ENCODE assay signal across 9 cellular contexts in the genomic region with DNA sequence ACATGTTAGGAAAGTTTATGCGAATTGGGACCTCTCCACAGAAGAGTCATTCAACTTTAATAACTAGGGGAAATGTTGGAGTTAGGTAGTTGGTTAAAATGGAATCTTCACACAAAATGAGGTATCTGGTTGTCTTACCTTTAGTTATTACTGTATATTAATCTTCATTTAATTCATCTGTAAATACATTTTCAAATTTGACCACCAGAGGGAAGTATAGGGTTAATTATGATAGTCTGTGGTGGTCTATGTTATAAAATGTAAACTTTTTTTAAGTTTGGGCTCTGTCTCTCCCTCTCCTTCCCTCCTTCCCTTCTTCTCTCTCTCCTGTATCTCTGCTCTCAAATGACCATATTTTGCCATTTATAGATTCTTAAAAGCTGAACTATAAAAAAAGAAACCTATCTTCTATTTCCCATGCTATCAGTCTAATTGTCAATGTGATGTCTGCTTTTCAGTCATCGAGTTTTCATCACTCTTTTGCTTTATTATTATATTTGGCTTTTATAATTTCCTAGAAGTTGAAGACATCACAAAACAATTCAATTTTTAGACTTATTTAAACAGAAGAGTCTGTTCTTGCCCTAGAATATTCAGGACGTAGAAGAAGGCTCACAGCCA. TPM values are rescaled to one million over a fixed set of nuclear protein-coding genes. Genes with fewer than 3 reads are reported as not detected.
DNase-seq lines count a peak whose midpoint lies in the region; ATAC-seq and TF ChIP-seq lines count a peak whose summit lies in the region.
"Had no signal": no experiment of that assay in that cellular context is flagged by ENCODE, and none has a peak within 500 bp of the region (broad histone marks: within the 10 kb centered on the region; RNA-seq: fewer than 3 reads in every experiment).

No MANE protein-coding gene starts in this region.

- H3K4me1 ChIP-seq in adrenal gland (replicated peaks in 1 of 2) (no peaks in the 10 kb centered on the region), lower lobe of right lung (peaks cover 6% of the 10 kb centered on the region)

- no peak for ATAC-seq in lower lobe of right lung
- ATAC-seq in activated naive CD8-positive, alpha-beta T cell treated with anti-CD3 and anti-CD28 coated beads, Interleukin-2, amount 50 U/mL, for 24 hours, result no peak

- no peaks in the 10 kb centered on the region for H3K36me3 Mint-ChIP-seq in activated naive CD8-positive, alpha-beta T cell treated with anti-CD3 and anti-CD28 coated beads, Interleukin-2, amount 50 U/mL, for 24 hours (ENCODE audit: low read depth)
- H3K36me3 Mint-ChIP-seq: IgD-negative memory B cell had no signal

- intact Hi-C loops in adrenal gland (cut with DNase I), result loop anchor here (10.0 kb wide), 2 partner anchors 65 to 275 kb away; no protein-coding TSS in a partner anchor
- intact Hi-C loops in lower lobe of right lung (cut with DNase I), result loop anchor here (10.0 kb wide), 3 partner anchors 65 to 365 kb away; no protein-coding TSS in a partner anchor
- intact Hi-C loops in lower leg skin (cut with DNase I; ENCODE audit: low total_unique reads), result loop anchor here (5.0 to 10.0 kb wide), 3 partner anchors 65 to 367 kb away; no protein-coding TSS in a partner anchor

- POLR2A ChIA-PET in GM10248 (lab: Yijun Ruan, JAX), result no interaction called here

- peak; percentile 31 for TF ChIP-seq CTCF in GM10248 (IDR thresholded peaks at IDR 0.05; ENCODE audit: control extremely low read depth, extremely low read depth, low read depth, missing control alignments)
- TF ChIP-seq CTCF in adrenal gland (IDR thresholded peaks at IDR 0.05), result peak in 4 of 6 experiments; percentile 32 to 52 (median 37)
- peak; percentile 27 for TF ChIP-seq CTCF in lower lobe of right lung (IDR thresholded peaks at IDR 0.05)
- no peak for TF ChIP-seq CTCF in lower leg skin (IDR thresholded peaks at IDR 0.05)

- H3K27ac ChIP-seq in adrenal gland (no peak overlapping the region), lower lobe of right lung (no peak overlapping the region)

- H3K4me1 Mint-ChIP-seq in activated naive CD8-positive, alpha-beta T cell treated with anti-CD3 and anti-CD28 coated beads, Interleukin-2, amount 50 U/mL, for 24 hours, result no peaks in the 10 kb centered on the region
- H3K4me1 Mint-ChIP-seq: IgD-negative memory B cell had no signal

- H3K4me3 ChIP-seq in adrenal gland (no peak overlapping the region), lower lobe of right lung (no peak overlapping the region), lower leg skin (ENCODE audit: low read depth, poor library complexity, severe bottlenecking) (no peak overlapping the region)

- H3K27ac Mint-ChIP-seq in activated naive CD8-positive, alpha-beta T cell treated with anti-CD3 and anti-CD28 coated beads, Interleukin-2, amount 50 U/mL, for 24 hours, result no peak overlapping the region
- H3K27ac Mint-ChIP-seq: IgD-negative memory B cell had no signal

- H3K36me3 ChIP-seq in adrenal gland (replicated peaks in 1 of 2) (no peaks in the 10 kb centered on the region), lower lobe of right lung (no peaks in the 10 kb centered on the region)

- CTCF ChIA-PET in GM10248 (lab: Yijun Ruan, JAX), result interaction anchor here (1.0 to 1.4 kb wide), 4 partner anchors 9 to 366 kb away, joined by 3 to 5 read pairs (median 4); no protein-coding TSS in a partner anchor

- no peak overlapping the region for H3K4me3 Mint-ChIP-seq in activated naive CD8-positive, alpha-beta T cell treated with anti-CD3 and anti-CD28 coated beads, Interleukin-2, amount 50 U/mL, for 24 hours
- H3K4me3 Mint-ChIP-seq: IgD-negative memory B cell had no signal

- H3K27me3 ChIP-seq in adrenal gland (no peaks in the 10 kb centered on the region), lower lobe of right lung (ENCODE audit: low read depth) (no peaks in the 10 kb centered on the region)

- H3K9me3 Mint-ChIP-seq in activated naive CD8-positive, alpha-beta T cell treated with anti-CD3 and anti-CD28 coated beads, Interleukin-2, amount 50 U/mL, for 24 hours, result no peaks in the 10 kb centered on the region
- H3K9me3 Mint-ChIP-seq: IgD-negative memory B cell had no signal

- 42 to 48% (median 45%) methylated on average over 3 of the region's 3 CpGs for WGBS in adrenal gland, 4 donors
- WGBS in lower leg skin, 2 donors, result 31 to 55% methylated on average over 3 of the region's 3 CpGs

- DNase-seq in GM10248 (ENCODE audit: extremely low spot score), result no peak
- peak; percentile 64 for DNase-seq in HT-29 (ENCODE audit: low spot score)
- DNase-seq in adrenal gland, result no peak
- DNase-seq in lower lobe of right lung, result no peak
- no peak for DNase-seq in activated naive CD8-positive, alpha-beta T cell treated with anti-CD3 and anti-CD28 coated beads, Interleukin-2, amount 50 U/mL, for 24 hours
- DNase-seq in NCI-H1436 (lab: John Stamatoyannopoulos, UW), result no peak
- DNase-seq in lower leg skin (ENCODE audit: low spot score in 2 of 2), result no peak
- no peak for DNase-seq in hepatic stellate cell (ENCODE audit: low spot score)

- H3K9me3 ChIP-seq in adrenal gland (replicated peaks in 1 of 3) (no peaks in the 10 kb centered on the region), lower lobe of right lung (no peaks in the 10 kb centered on the region)

- no peaks in the 10 kb centered on the region for H3K27me3 Mint-ChIP-seq in activated naive CD8-positive, alpha-beta T cell treated with anti-CD3 and anti-CD28 coated beads, Interleukin-2, amount 50 U/mL, for 24 hours

- TF ChIP-seq POLR2A in adrenal gland (IDR thresholded peaks at IDR 0.05) (no peak), lower leg skin (IDR thresholded peaks at IDR 0.05) (no peak)

RNA-seq across cellular contexts. Expression of gene TMEM144, which starts 49.8 kb away (rescaled TPM):
- total RNA-seq in HT-29 (2014; rRNA removed; shearing (Covaris generic)), result 2.4 and 4.6 TPM in 2 replicates
- 10 to 100 TPM; 14.4 to 55.4 (median 23.4) TPM for total RNA-seq in adrenal gland
- polyA plus RNA-seq in adrenal gland, result 10 to 100 TPM; 10.1 to 18.7 (median 14.0) TPM
- total RNA-seq in lower lobe of right lung, result 13.1 TPM
- 1 to 10 TPM; 3.9 to 5.3 (median 4.6) TPM for total RNA-seq in lower leg skin
- polyA plus RNA-seq: IgD-negative memory B cell had no signal

Comparison
In these comparisons a context has a peak if more than half of its experiments do, and no peak if none do; other contexts are left out.
1. CTCF ChIP-seq: peak in GM10248 (single experiment), adrenal gland (4 of 6) and lower lobe of right lung (single experiment); none in lower leg skin (0 of 3).